In genomic region chr3:99287876-99288275, GRCh38 we compare ENCODE assay signal across 21 cellular contexts.
DNase-seq lines count a peak whose midpoint lies in the region; ATAC-seq, FAIRE-seq and TF ChIP-seq lines count a peak whose summit lies in the region.
"Had no signal": no experiment of that assay in that cellular context is flagged by ENCODE, and none has a peak within 500 bp of the region (broad histone marks: within the 10 kb centered on the region; RNA-seq: fewer than 3 reads in every experiment).

No MANE protein-coding gene starts in this region.

- no peaks in the 10 kb centered on the region for H3K9me3 ChIP-seq in esophagus squamous epithelium
- no peaks in the 10 kb centered on the region for H3K9me3 ChIP-seq in thoracic aorta
- no peaks in the 10 kb centered on the region for H3K9me3 ChIP-seq in BE2C

- intact Hi-C loops in esophagus squamous epithelium (cut with DNase I): no loop called here

- no peak for TF ChIP-seq POLR2A in esophagus squamous epithelium (IDR thresholded peaks at IDR 0.05)

- peak overlapping the region in 3 of 4 donors; percentile 71 to 78 (median 73) for H3K27ac ChIP-seq in esophagus squamous epithelium
- H3K27ac ChIP-seq in thoracic aorta: peak overlapping the region; percentile 30 to 47

- no peaks in the 10 kb centered on the region for H3K36me3 ChIP-seq in bronchial epithelial cell (ENCODE audit: control insufficient read depth, insufficient read depth, low read length)
- no peaks in the 10 kb centered on the region for H3K36me3 ChIP-seq in esophagus squamous epithelium
- no peaks in the 10 kb centered on the region for H3K36me3 ChIP-seq in thoracic aorta
- no peaks in the 10 kb centered on the region for H3K36me3 ChIP-seq in BE2C

- H3K27me3 ChIP-seq in bronchial epithelial cell (ENCODE audit: control insufficient read depth, insufficient read depth, low read length) (no peaks in the 10 kb centered on the region), esophagus squamous epithelium (no peaks in the 10 kb centered on the region), thoracic aorta (replicated peaks; ENCODE audit: insufficient read depth) (no peaks in the 10 kb centered on the region), BE2C (no peaks in the 10 kb centered on the region)

- DNase-seq in bronchial epithelial cell (ENCODE audit: low read depth) (peak; percentile 7), esophagus squamous epithelium (lab: John Stamatoyannopoulos, UW) (no peak), thoracic aorta (ENCODE audit: low spot score) (no peak), left lobe of liver (ENCODE audit: low spot score) (no peak), BE2C (no peak), HK-2 (ENCODE audit: unreplicated experiment) (no peak)
- DNase-seq: C1 segment of cervical spinal cord; CD4-positive, CD25-positive, alpha-beta regulatory T cell; CD8-positive, alpha-beta memory T cell; COR-L47; DMS 273 treated with DMSO at 0.1 percent for 48 hours; DMS53; DND-41; HFFc6; IMR-90 had no signal

- 27 to 31% methylated on average over 2 of the region's 2 CpGs for WGBS in esophagus squamous epithelium, 2 donors

- ATAC-seq in thoracic aorta (ENCODE audit: insufficient number of reproducible peaks, low FRiP score, low read depth) (no peak), left lobe of liver (no peak)
- ATAC-seq: GM23338, HCT116 had no signal

- TF ChIP-seq CTCF in bronchial epithelial cell (IDR thresholded peaks at IDR 0.05; ENCODE audit: insufficient read depth, low read length, severe bottlenecking) (no peak), esophagus squamous epithelium (IDR thresholded peaks at IDR 0.05) (no peak), thoracic aorta (IDR thresholded peaks at IDR 0.05) (no peak), BE2C (IDR thresholded peaks at IDR 0.05; ENCODE audit: low read depth, low read length) (no peak)

- peaks cover 0 to 23% (median 0%) of the 10 kb centered on the region in 3 donors for H3K4me1 ChIP-seq in esophagus squamous epithelium
- H3K4me1 ChIP-seq in thoracic aorta (ENCODE audit: control insufficient read depth in 1 of 2, low read depth in 2 of 2): peaks cover 7 to 11% of the 10 kb centered on the region in 2 donors
- no peaks in the 10 kb centered on the region for H3K4me1 ChIP-seq in BE2C

- no peak overlapping the region for H3K4me3 ChIP-seq in bronchial epithelial cell (ENCODE audit: low read depth, low read length)
- H3K4me3 ChIP-seq in esophagus squamous epithelium: no peak overlapping the region
- no peak overlapping the region for H3K4me3 ChIP-seq in thoracic aorta
- no peak overlapping the region for H3K4me3 ChIP-seq in BE2C (ENCODE audit: low read depth, low read length)
- H3K4me3 ChIP-seq: GM23338 had no signal

- no peak for FAIRE-seq in bronchial epithelial cell (lab: Jason Lieb, UNC)
- FAIRE-seq: G401.6, GM12891, H54, HTR-8/SVneo had no signal
